ENCODE assay signal across 13 cellular contexts in the genomic region with DNA sequence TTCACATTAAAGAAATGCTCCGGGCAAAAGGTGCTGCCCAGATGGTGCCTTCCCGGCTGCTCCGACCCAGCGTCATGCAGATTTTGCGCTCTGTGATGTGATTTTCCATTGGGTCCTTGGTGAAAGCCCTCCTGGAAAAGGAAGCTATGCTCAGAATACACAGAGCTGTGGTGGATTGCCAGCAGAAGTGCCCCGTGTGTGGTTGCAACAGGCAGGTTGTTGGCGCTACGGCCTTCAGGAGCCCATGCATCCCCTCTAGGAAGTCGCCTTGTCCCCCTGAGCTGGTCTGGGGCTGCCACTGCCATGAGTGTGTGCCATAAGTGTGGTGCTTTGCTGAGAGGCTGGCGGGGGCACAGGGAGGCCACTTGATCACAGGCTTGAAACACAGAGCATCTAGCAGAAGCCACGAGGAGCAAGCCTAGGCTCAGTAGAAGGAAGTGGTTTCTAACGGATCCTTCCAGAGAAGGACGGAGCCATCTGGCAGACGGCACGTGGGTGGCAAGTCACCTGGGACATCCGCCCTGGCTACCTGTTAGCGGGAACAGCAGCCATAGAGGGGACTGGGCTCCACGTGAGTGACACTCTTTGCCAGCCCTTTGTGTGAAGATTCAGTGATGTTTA.
DNase-seq lines count a peak whose midpoint lies in the region; ATAC-seq and TF ChIP-seq lines count a peak whose summit lies in the region.
"Had no signal": no experiment of that assay in that cellular context is flagged by ENCODE, and none has a peak within 500 bp of the region (broad histone marks: within the 10 kb centered on the region; RNA-seq: fewer than 3 reads in every experiment).

No MANE protein-coding gene starts in this region.

- intact Hi-C loops in CD14-positive monocyte (cut with micrococcal nuclease) = no loop called here
- intact Hi-C loops in stomach (cut with DNase I; ENCODE audit: low total_unique reads) = no loop called here
- intact Hi-C loops in CD4-positive, alpha-beta memory T cell (cut with micrococcal nuclease) = no loop called here

- WGBS in stomach, 5 donors = 85 to 89% (median 87%) methylated on average over 16 to 18 of the region's 18 CpGs

- no peak overlapping the region for H3K4me3 Mint-ChIP-seq in CD14-positive monocyte
- H3K4me3 Mint-ChIP-seq in CD4-positive, alpha-beta memory T cell = no peak overlapping the region
- H3K4me3 Mint-ChIP-seq: CD4-positive, CD25-positive, alpha-beta regulatory T cell had no signal

- H3K27ac ChIP-seq in RWPE1 (0 out of 2 replicates have a peak overlapping the region, but pooled peaks have one; percentile 2), stomach (no peak overlapping the region)
- no peak overlapping the region for H3K27ac ChIP-seq in CD4-positive, alpha-beta memory T cell (ENCODE audit: low read depth, low read length)

- POLR2A ChIA-PET in RWPE1 (lab: Yijun Ruan, JAX; ENCODE audit: low non-redundant PET) = no interaction called here
- POLR2A ChIA-PET in CD4-positive, alpha-beta memory T cell (lab: Charles Lee; ENCODE audit: partially characterized antibody) = no interaction called here

- no peaks in the 10 kb centered on the region for H3K9me3 ChIP-seq in stomach
- H3K9me3 ChIP-seq in CD4-positive, alpha-beta memory T cell (ENCODE audit: control insufficient read depth in 1 of 2, low read length in 2 of 2) = no peaks in the 10 kb centered on the region

- no peaks in the 10 kb centered on the region for H3K27me3 Mint-ChIP-seq in CD14-positive monocyte (ENCODE audit: low read depth in 3 of 3)
- no peaks in the 10 kb centered on the region for H3K27me3 Mint-ChIP-seq in CD4-positive, alpha-beta memory T cell
- H3K27me3 Mint-ChIP-seq: CD4-positive, CD25-positive, alpha-beta regulatory T cell had no signal

- ATAC-seq in GM19452 (IDR thresholded peaks at IDR 0.05; ENCODE audit: unreplicated experiment) = no peak
- ATAC-seq: right cardiac atrium had no signal

- H3K27ac Mint-ChIP-seq in CD14-positive monocyte = peak overlapping the region in 4 of 7 donors; percentile 40 to 63 (median 52)
- peak overlapping the region in 2 of 7 donors; percentile 8 to 42 for H3K27ac Mint-ChIP-seq in CD4-positive, alpha-beta memory T cell
- H3K27ac Mint-ChIP-seq: CD4-positive, CD25-positive, alpha-beta regulatory T cell had no signal

- H3K36me3 ChIP-seq in stomach = peaks cover 0 to 39% (median 34%) of the 10 kb centered on the region in 4 donors
- no peaks in the 10 kb centered on the region for H3K36me3 ChIP-seq in CD4-positive, alpha-beta memory T cell (ENCODE audit: insufficient read depth, low read length)

- H3K4me3 ChIP-seq in stomach = no peak overlapping the region
- no peak overlapping the region for H3K4me3 ChIP-seq in CD4-positive, alpha-beta memory T cell (ENCODE audit: low read length in 2 of 2)

- TF ChIP-seq CTCF in CD14-positive monocyte (IDR thresholded peaks at IDR 0.05) (no peak), RWPE1 (conservative IDR thresholded peaks at IDR 0.05; ENCODE audit: low read depth) (no peak), stomach (IDR thresholded peaks at IDR 0.05) (no peak)

- H3K4me1 Mint-ChIP-seq in CD14-positive monocyte = peaks cover 31% of the 10 kb centered on the region
- peaks cover 0 to 10% (median 3%) of the 10 kb centered on the region in 4 donors for H3K4me1 Mint-ChIP-seq in CD4-positive, alpha-beta memory T cell

- peaks cover 30 to 51% of the 10 kb centered on the region in 2 donors for H3K36me3 Mint-ChIP-seq in CD14-positive monocyte
- H3K36me3 Mint-ChIP-seq in CD4-positive, alpha-beta memory T cell = peaks cover 8 to 12% of the 10 kb centered on the region in 2 donors

- TF ChIP-seq EP300 in stomach (IDR thresholded peaks at IDR 0.05) = no peak

- CTCF ChIA-PET in RWPE1 (lab: Yijun Ruan, JAX) = no interaction called here
- CTCF ChIA-PET in CD4-positive, alpha-beta memory T cell (lab: Charles Lee; ENCODE audit: partially characterized antibody) = interaction anchor here (0.7 kb wide), 1 partner anchor 104 kb away, joined by 4 read pairs; no protein-coding TSS in a partner anchor

- no peaks in the 10 kb centered on the region for H3K27me3 ChIP-seq in stomach
- no peaks in the 10 kb centered on the region for H3K27me3 ChIP-seq in CD4-positive, alpha-beta memory T cell (ENCODE audit: insufficient read depth, low read length)

- no peaks in the 10 kb centered on the region for H3K9me3 Mint-ChIP-seq in CD14-positive monocyte
- no peaks in the 10 kb centered on the region for H3K9me3 Mint-ChIP-seq in CD4-positive, alpha-beta memory T cell
- H3K9me3 Mint-ChIP-seq: CD4-positive, CD25-positive, alpha-beta regulatory T cell had no signal

- DNase-seq in CD14-positive monocyte (ENCODE audit: low spot score) = no peak
- DNase-seq in GDM1 (lab: John Stamatoyannopoulos, UW) = peak; percentile 9
- DNase-seq in RWPE1 (ENCODE audit: low spot score) = no peak
- peak; percentile 25 for DNase-seq in germinal center (ENCODE audit: low spot score)
- no peak for DNase-seq in stomach
- no peak for DNase-seq in effector CD8-positive, alpha-beta T cell (lab: John Stamatoyannopoulos, UW)
- DNase-seq in CD4-positive, alpha-beta memory T cell = no peak
- DNase-seq: amniotic stem cell; NCI-H2029 treated with DMSO at 0.1 percent for 48 hours; right cardiac atrium; stimulated activated naive CD4-positive, alpha-beta T cell treated with Interleukin-2 at 50 U/mL for 16 hours had no signal

- H3K4me1 ChIP-seq in stomach = peaks cover 0 to 8% (median 0%) of the 10 kb centered on the region in 4 donors
- no peaks in the 10 kb centered on the region for H3K4me1 ChIP-seq in CD4-positive, alpha-beta memory T cell (ENCODE audit: insufficient read depth, low read length)

- no peak for TF ChIP-seq POLR2A in stomach (IDR thresholded peaks at IDR 0.05)

Comparison
In these comparisons a context has a peak if more than half of its experiments do, and no peak if none do; other contexts are left out.
1. DNase-seq: peak in GDM1 (single experiment) and germinal center (single experiment); none in CD14-positive monocyte (single experiment), RWPE1 (single experiment), stomach (single experiment), effector CD8-positive, alpha-beta T cell (single experiment) and CD4-positive, alpha-beta memory T cell (0 of 5).